In the genomic region with DNA sequence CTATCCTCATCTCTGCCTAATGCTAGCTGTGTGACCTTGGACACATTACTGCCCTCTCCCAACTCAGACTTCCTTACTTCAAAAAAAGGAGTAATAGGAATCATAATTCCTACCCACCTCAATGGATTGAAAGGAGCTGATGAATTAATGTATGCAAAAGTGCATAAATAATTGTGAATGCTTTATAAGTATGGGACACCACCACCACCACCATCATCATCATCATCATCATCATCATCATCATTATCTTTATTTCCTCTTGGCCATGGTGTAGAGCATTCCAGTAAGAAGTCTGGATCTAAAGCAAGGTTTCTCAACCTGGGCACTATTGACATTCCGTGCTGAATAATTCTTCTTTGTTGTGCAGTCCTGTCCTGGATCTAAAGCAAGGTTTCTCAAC, we compare ENCODE assay signal across 8 cellular contexts.
"Had no signal": no experiment of that assay in that cellular context is flagged by ENCODE, and none has a peak within 500 bp of the region (broad histone marks: within the 10 kb centered on the region; RNA-seq: fewer than 3 reads in every experiment).

No MANE protein-coding gene starts in this region.

- H3K4me3 ChIP-seq: GM12878 had no signal

- DNase-seq: GDM1, GF-D8 had no signal

- ATAC-seq: GM12878 had no signal

- FAIRE-seq: G401.6, GM12878, GM12891, GM12892, GM18507, GM19239 had no signal
